Comparison of ENCODE assay signal across 1 cellular context in genomic region chr2:111930404-111930803, GRCh38.
TF ChIP-seq lines count a peak whose summit lies in the region.

No MANE protein-coding gene starts in this region.

TF ChIP-seq in H1, 55 proteins besides CTCF, POLR2A, EP300 and RAD21:
- TF ChIP-seq CHD1 (IDR thresholded peaks at IDR 0.05; ENCODE audit: low read depth, low read length): no peak
- no peak for TF ChIP-seq EZH2 (IDR thresholded peaks at IDR 0.05; ENCODE audit: low read depth, low read length, severe bottlenecking)
- no peak for TF ChIP-seq HDAC2 (IDR thresholded peaks at IDR 0.05; ENCODE audit: borderline replicate concordance in 1 of 2, low read depth in 2 of 2, low read length in 2 of 2)
- TF ChIP-seq JUND (IDR thresholded peaks at IDR 0.05; ENCODE audit: low read length): no peak
